Comparison of ENCODE assay signal across 28 cellular contexts in the genomic region with DNA sequence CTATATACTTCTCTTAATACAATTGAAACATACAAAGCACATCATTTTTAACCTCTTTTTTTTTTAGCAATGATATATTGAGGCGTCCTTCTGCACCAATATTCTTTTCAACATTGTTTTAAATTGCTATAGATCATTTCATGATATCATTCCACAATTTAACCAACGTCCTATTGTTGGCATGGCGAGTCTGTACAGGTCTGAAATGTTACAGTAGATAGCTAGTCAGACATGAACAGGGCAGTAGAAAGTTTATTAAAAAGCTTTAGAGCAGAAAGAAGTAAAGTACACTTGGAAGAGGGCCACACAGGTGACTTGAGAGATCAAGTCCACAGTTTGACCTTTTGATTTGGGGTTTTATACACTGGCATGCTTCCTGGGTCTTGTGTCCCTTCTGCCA.
"Had no signal": no experiment of that assay in that cellular context is flagged by ENCODE, and none has a peak within 500 bp of the region (broad histone marks: within the 10 kb centered on the region; RNA-seq: fewer than 3 reads in every experiment).

No MANE protein-coding gene starts in this region.

- H3K27ac ChIP-seq: adrenal gland, SK-N-MC had no signal

- ATAC-seq: activated CD4-positive, CD25-positive, alpha-beta regulatory T cell treated with anti-CD3 and anti-CD28 coated beads, Interleukin-2, amount 50 U/mL, for 24 hours; activated CD8-positive, alpha-beta T cell treated with anti-CD3 and anti-CD28 coated beads, Interleukin-2, amount 10 ng/mL, durations not matched to agents 7 days and 5 days; Panc1; Right ventricle myocardium inferior; T-cell had no signal

- H3K9me3 ChIP-seq: adrenal gland, breast epithelium had no signal

- H3K4me3 Mint-ChIP-seq: activated CD8-positive, alpha-beta T cell treated with anti-CD3 and anti-CD28 coated beads, Interleukin-2, amount 10 ng/mL, durations not matched to agents 7 days and 5 days; activated naive CD8-positive, alpha-beta T cell treated with anti-CD3 and anti-CD28 coated beads, Interleukin-2, amount 10 ng/mL, durations not matched to agents 7 days and 5 days; T-cell had no signal

- H3K27ac Mint-ChIP-seq: activated CD8-positive, alpha-beta T cell treated with anti-CD3 and anti-CD28 coated beads, Interleukin-2, amount 10 ng/mL, durations not matched to agents 7 days and 5 days; activated naive CD8-positive, alpha-beta T cell treated with anti-CD3 and anti-CD28 coated beads, Interleukin-2, amount 10 ng/mL, durations not matched to agents 7 days and 5 days; T-cell had no signal

- H3K36me3 Mint-ChIP-seq: activated naive CD8-positive, alpha-beta T cell treated with anti-CD3 and anti-CD28 coated beads, Interleukin-2, amount 10 ng/mL, durations not matched to agents 7 days and 5 days; T-cell had no signal

- H3K27me3 Mint-ChIP-seq: activated naive CD8-positive, alpha-beta T cell treated with anti-CD3 and anti-CD28 coated beads, Interleukin-2, amount 10 ng/mL, durations not matched to agents 7 days and 5 days; T-cell had no signal

- H3K4me1 ChIP-seq: breast epithelium had no signal

- H3K4me1 Mint-ChIP-seq: activated naive CD8-positive, alpha-beta T cell treated with anti-CD3 and anti-CD28 coated beads, Interleukin-2, amount 10 ng/mL, durations not matched to agents 7 days and 5 days; T-cell had no signal

- DNase-seq: activated CD4-positive, alpha-beta T cell treated with anti-CD3 and anti-CD28 coated beads for 4 hours; activated CD8-positive, alpha-beta memory T cell treated with anti-CD3 and anti-CD28 coated beads, Interleukin-2, amount 50 U/mL, for 48 hours; activated CD8-positive, alpha-beta T cell treated with anti-CD3 and anti-CD28 coated beads, Interleukin-2, amount 10 ng/mL, durations not matched to agents 7 days and 5 days; activated naive CD4-positive, alpha-beta T cell treated with anti-CD3 and anti-CD28 coated beads, Interleukin-2, amount 50 U/mL, for 16 hours; activated naive CD8-positive, alpha-beta T cell treated with anti-CD3 and anti-CD28 coated beads, Interleukin-2, amount 10 ng/mL, durations not matched to agents 7 days and 5 days; activated T-cell treated with anti-CD3 and anti-CD28 coated beads, Interleukin-2, amount 50 U/mL, for 1 hour; adrenal gland; anterior cingulate cortex; central memory CD4-positive, alpha-beta T cell; Kasumi-1; KBM-7; NCI-H1048; NCI-H146; NCI-H187 treated with DMSO at 0.1 percent for 48 hours; NCI-H2171; NCI-H345; NCI-H510A; NCI-H526 treated with DMSO at 0.1 percent for 48 hours; NCI-H82; NK-92 treated with Interleukin-12 subunit alpha and Interleukin-12 subunit beta, amount 100 ng/mL, for 24 hours; OCI-M1; RPMI8226; T-cell had no signal

- H3K9me3 Mint-ChIP-seq: activated naive CD8-positive, alpha-beta T cell treated with anti-CD3 and anti-CD28 coated beads, Interleukin-2, amount 10 ng/mL, durations not matched to agents 7 days and 5 days; T-cell had no signal

- H3K36me3 ChIP-seq: adrenal gland, breast epithelium had no signal

- H3K4me3 ChIP-seq: adrenal gland, breast epithelium, SK-N-MC had no signal

- H3K27me3 ChIP-seq: adrenal gland, breast epithelium had no signal
